30 cellular contexts compared by ENCODE assay signal in the genomic region with DNA sequence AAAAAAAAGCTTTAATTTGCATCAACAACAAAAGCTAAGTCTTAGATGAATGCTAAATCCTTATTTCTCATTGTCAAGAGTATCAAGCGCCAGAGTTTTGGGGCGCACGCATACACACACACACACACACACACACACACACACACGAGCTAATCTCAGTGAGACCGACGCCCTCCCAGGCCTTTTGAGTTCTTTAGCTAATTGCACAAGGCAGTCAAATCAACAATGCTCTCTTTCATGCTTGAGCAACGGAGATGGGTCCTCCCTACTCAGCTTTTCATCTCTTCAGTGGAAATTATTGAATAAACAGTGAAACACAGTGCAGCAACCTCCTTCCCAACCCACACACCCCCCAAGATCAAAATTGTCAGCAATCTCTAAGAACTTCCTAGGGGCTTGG. TPM values are rescaled to one million over a fixed set of nuclear protein-coding genes. Genes with fewer than 3 reads are reported as not detected.
"Had no signal": no experiment of that assay in that cellular context is flagged by ENCODE, and none has a peak within 500 bp of the region (broad histone marks: within the 10 kb centered on the region; RNA-seq: fewer than 3 reads in every experiment).

No MANE protein-coding gene starts in this region.

- DNase-seq: activated CD4-positive, alpha-beta T cell treated with anti-CD3 and anti-CD28 coated beads, Interleukin-2, amount 50 U/mL, for 1 hour; activated CD4-positive, CD25-positive, alpha-beta regulatory T cell treated with anti-CD3 and anti-CD28 coated beads, Interleukin-2, amount 50 U/mL, for 72 hours; activated CD8-positive, alpha-beta T cell treated with anti-CD3 and anti-CD28 coated beads, Interleukin-2, amount 10 ng/mL, durations not matched to agents 7 days and 5 days; activated gamma-delta T cell treated with Interleukin-2 at 50 U/mL for 16 hours; aorta; caudate nucleus; dermis blood vessel endothelial cell; effector CD8-positive, alpha-beta T cell; glutamatergic neuron; immature natural killer cell; midbrain; ovary; sigmoid colon; stimulated activated CD4-positive, alpha-beta T cell treated with anti-CD3 and anti-CD28 coated beads, Interleukin-15, amount 100 ng/mL, for 24 hours; trophoblast cell; uterus; WERI-Rb-1 had no signal

- H3K36me3 ChIP-seq: neutrophil, ovary, sigmoid colon, uterus, WERI-Rb-1 had no signal

- H3K27ac Mint-ChIP-seq: activated CD8-positive, alpha-beta T cell treated with anti-CD3 and anti-CD28 coated beads, Interleukin-2, amount 10 ng/mL, durations not matched to agents 7 days and 5 days; activated naive CD4-positive, alpha-beta T cell treated with anti-CD3 and anti-CD28 coated beads, Interleukin-2, amount 50 U/mL, for 24 hours; activated T-helper 1 cell treated with anti-CD3 and anti-CD28 coated beads, Interleukin-12 subunit alpha, Interleukin-12 subunit beta, Interleukin-2, Interleukin-4 antibody, amounts not matched to agents 30 ng/mL and 10 ng/mL and 1 ng/mL, durations not matched to agents 14 hours and 24 hours and 36 hours; brain; immature natural killer cell; natural killer cell treated with Interleukin-12 subunit alpha and Interleukin-12 subunit beta and Interleukin-15 and Interleukin-18, amount 100 ng/mL, for 72 hours; stimulated activated memory B cell treated with anti-CD40 and anti-IgM and Interleukin-4, amounts not matched to agents 10 μg/mL and 1 μg/mL and 100 μg/mL, for 72 hours had no signal

- H3K4me3 ChIP-seq: hepatocyte, ovary, psoas muscle, sigmoid colon, smooth muscle cell, uterus had no signal

- H3K4me1 ChIP-seq: psoas muscle, uterus had no signal

- ATAC-seq: activated CD8-positive, alpha-beta T cell treated with anti-CD3 and anti-CD28 coated beads, Interleukin-2, amount 10 ng/mL, durations not matched to agents 7 days and 5 days; left lobe of liver; natural killer cell treated with Interleukin-12 subunit alpha and Interleukin-12 subunit beta and Interleukin-15 and Interleukin-18, amount 100 ng/mL, for 72 hours; psoas muscle; stimulated activated memory B cell treated with anti-CD40 and anti-IgM and Interleukin-4, amounts not matched to agents 10 μg/mL and 1 μg/mL and 100 μg/mL, for 72 hours had no signal

- H3K36me3 Mint-ChIP-seq: activated naive CD4-positive, alpha-beta T cell treated with anti-CD3 and anti-CD28 coated beads, Interleukin-2, amount 50 U/mL, for 24 hours; brain; natural killer cell treated with Interleukin-12 subunit alpha and Interleukin-12 subunit beta and Interleukin-15 and Interleukin-18, amount 100 ng/mL, for 72 hours; stimulated activated memory B cell treated with anti-CD40 and anti-IgM and Interleukin-4, amounts not matched to agents 10 μg/mL and 1 μg/mL and 100 μg/mL, for 72 hours had no signal

- H3K27me3 ChIP-seq: hepatocyte, ovary, sigmoid colon, uterus had no signal

- H3K9me3 ChIP-seq: neutrophil, ovary, psoas muscle, sigmoid colon, uterus had no signal

- H3K9me3 Mint-ChIP-seq: activated naive CD4-positive, alpha-beta T cell treated with anti-CD3 and anti-CD28 coated beads, Interleukin-2, amount 50 U/mL, for 24 hours; activated T-helper 1 cell treated with anti-CD3 and anti-CD28 coated beads, Interleukin-12 subunit alpha, Interleukin-12 subunit beta, Interleukin-2, Interleukin-4 antibody, amounts not matched to agents 30 ng/mL and 10 ng/mL and 1 ng/mL, durations not matched to agents 14 hours and 24 hours and 36 hours; brain; immature natural killer cell; natural killer cell treated with Interleukin-12 subunit alpha and Interleukin-12 subunit beta and Interleukin-15 and Interleukin-18, amount 100 ng/mL, for 72 hours; stimulated activated memory B cell treated with anti-CD40 and anti-IgM and Interleukin-4, amounts not matched to agents 10 μg/mL and 1 μg/mL and 100 μg/mL, for 72 hours had no signal

- H3K27ac ChIP-seq: hepatocyte, neutrophil, ovary, psoas muscle, sigmoid colon, uterus, WERI-Rb-1 had no signal

RNA-seq across cellular contexts. Expression of a gene that starts 19.2 kb away (rescaled TPM):
- total RNA-seq: activated CD8-positive, alpha-beta T cell treated with anti-CD3 and anti-CD28 coated beads, Interleukin-2, amount 10 ng/mL, durations not matched to agents 7 days and 5 days; activated T-helper 1 cell treated with anti-CD3 and anti-CD28 coated beads, Interleukin-12 subunit alpha, Interleukin-12 subunit beta, Interleukin-2, Interleukin-4 antibody, amounts not matched to agents 30 ng/mL and 10 ng/mL and 1 ng/mL, durations not matched to agents 14 hours and 24 hours and 36 hours; aorta; dermis blood vessel endothelial cell; frontal cortex; left lobe of liver; lung microvascular endothelial cell; natural killer cell treated with Interleukin-12 subunit alpha and Interleukin-12 subunit beta and Interleukin-15 and Interleukin-18, amount 100 ng/mL, for 72 hours; ovary; psoas muscle; sigmoid colon; smooth muscle cell; uterus had no signal

RNA-seq across cellular contexts. Expression of a gene that starts 19.3 kb away (rescaled TPM):
- total RNA-seq: activated T-helper 1 cell treated with anti-CD3 and anti-CD28 coated beads, Interleukin-12 subunit alpha, Interleukin-12 subunit beta, Interleukin-2, Interleukin-4 antibody, amounts not matched to agents 30 ng/mL and 10 ng/mL and 1 ng/mL, durations not matched to agents 14 hours and 24 hours and 36 hours had no signal

RNA-seq across cellular contexts. Expression of a gene that starts 41.0 kb away (rescaled TPM):
- total RNA-seq: activated CD8-positive, alpha-beta T cell treated with anti-CD3 and anti-CD28 coated beads, Interleukin-2, amount 10 ng/mL, durations not matched to agents 7 days and 5 days; activated T-helper 1 cell treated with anti-CD3 and anti-CD28 coated beads, Interleukin-12 subunit alpha, Interleukin-12 subunit beta, Interleukin-2, Interleukin-4 antibody, amounts not matched to agents 30 ng/mL and 10 ng/mL and 1 ng/mL, durations not matched to agents 14 hours and 24 hours and 36 hours; aorta; dermis blood vessel endothelial cell; frontal cortex; hepatocyte; kidney epithelial cell; left lobe of liver; lung microvascular endothelial cell; natural killer cell treated with Interleukin-12 subunit alpha and Interleukin-12 subunit beta and Interleukin-15 and Interleukin-18, amount 100 ng/mL, for 72 hours; ovary; psoas muscle; sigmoid colon; smooth muscle cell; uterus had no signal
